ENCODE assay signal across 8 cellular contexts in the genomic region with DNA sequence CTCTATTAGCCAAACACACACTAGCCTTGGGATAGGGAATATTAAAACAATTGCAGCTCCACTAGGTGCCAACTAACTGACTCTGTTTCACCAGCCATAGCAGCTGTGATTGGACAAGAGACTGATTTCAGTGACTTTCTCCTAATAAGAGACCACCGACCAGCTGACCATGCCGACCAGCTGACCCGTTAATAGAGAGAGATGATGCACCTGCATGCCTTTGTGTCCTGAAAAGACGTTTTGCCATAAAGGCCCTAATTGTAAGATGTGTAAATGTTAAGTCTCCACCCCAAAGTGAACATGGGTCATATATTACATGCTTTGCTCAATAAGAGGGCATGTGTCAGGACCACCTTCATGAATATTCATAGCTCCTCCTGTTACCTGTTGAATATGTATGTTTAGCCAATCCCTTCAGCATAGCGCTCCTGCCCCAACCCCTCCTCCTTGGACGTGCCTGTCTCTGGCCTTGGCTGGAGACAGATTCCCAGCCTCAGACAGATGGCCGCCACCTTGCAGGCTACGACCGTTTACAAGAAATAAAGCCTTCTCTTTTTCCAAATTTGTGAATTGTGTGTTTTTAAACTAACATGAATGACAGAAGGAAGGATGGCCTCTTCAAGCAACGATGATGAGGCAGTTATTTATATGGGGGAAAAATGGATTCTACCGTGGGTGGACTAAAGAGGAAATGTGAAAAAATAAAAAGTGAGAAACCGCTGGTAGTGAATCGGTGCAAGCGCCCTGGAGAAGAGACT. TPM values are rescaled to one million over a fixed set of nuclear protein-coding genes. Genes with fewer than 3 reads are reported as not detected.
A peak's percentile ranks its signal among the peaks of the same experiment; 100 is the strongest.
DNase-seq lines count a peak whose midpoint lies in the region; ATAC-seq and TF ChIP-seq lines count a peak whose summit lies in the region.

No MANE protein-coding gene starts in this region.

- H3K36me3 Mint-ChIP-seq in activated naive CD4-positive, alpha-beta T cell treated with anti-CD3 and anti-CD28 coated beads, Interleukin-2, amount 10 ng/mL, durations not matched to agents 7 days and 5 days = peaks cover 51% of the 10 kb centered on the region
- peaks cover 24% of the 10 kb centered on the region for H3K36me3 Mint-ChIP-seq in WTC11
- H3K36me3 Mint-ChIP-seq in glutamatergic neuron (ENCODE audit: unreplicated experiment) = no peaks in the 10 kb centered on the region

- no peaks in the 10 kb centered on the region for H3K27me3 Mint-ChIP-seq in activated naive CD4-positive, alpha-beta T cell treated with anti-CD3 and anti-CD28 coated beads, Interleukin-2, amount 10 ng/mL, durations not matched to agents 7 days and 5 days
- H3K27me3 Mint-ChIP-seq in WTC11 (ENCODE audit: low read depth) = no peaks in the 10 kb centered on the region
- H3K27me3 Mint-ChIP-seq in glutamatergic neuron (ENCODE audit: unreplicated experiment) = peaks cover 13% of the 10 kb centered on the region

- peak overlapping the region; percentile 94 for H3K27ac Mint-ChIP-seq in activated naive CD4-positive, alpha-beta T cell treated with anti-CD3 and anti-CD28 coated beads, Interleukin-2, amount 10 ng/mL, durations not matched to agents 7 days and 5 days
- H3K27ac Mint-ChIP-seq in WTC11 (peak overlapping the region; percentile 97), glutamatergic neuron (ENCODE audit: unreplicated experiment) (peak overlapping the region; percentile 98)

- 38% methylated on average over 14 of the region's 14 CpGs for WGBS in prostate gland

- H3K9me3 ChIP-seq in prostate gland = no peaks in the 10 kb centered on the region

- no peaks in the 10 kb centered on the region for H3K36me3 ChIP-seq in prostate gland

- H3K4me1 ChIP-seq in prostate gland (replicated peaks) = peaks cover 18% of the 10 kb centered on the region

- DNase-seq in activated naive CD4-positive, alpha-beta T cell treated with anti-CD3 and anti-CD28 coated beads, Interleukin-2, amount 10 ng/mL, durations not matched to agents 7 days and 5 days = no peak
- no peak for DNase-seq in activated naive CD4-positive, alpha-beta T cell (lab: John Stamatoyannopoulos, UW)
- DNase-seq in WTC11 (ENCODE audit: low spot score) (peak; percentile 62), glutamatergic neuron (peak; percentile 77), prostate gland (ENCODE audit: low spot score) (no peak), T1000 (lab: John Stamatoyannopoulos, UW) (no peak)

- ATAC-seq in WTC11 (peak; percentile 12), GM18873 (IDR thresholded peaks at IDR 0.05; ENCODE audit: low FRiP score, unreplicated experiment) (no peak)
- ATAC-seq in activated CD4-positive, CD25-positive, alpha-beta regulatory T cell treated with anti-CD3 and anti-CD28 coated beads, Interleukin-2, amount 50 U/mL, for 24 hours = no peak

- intact Hi-C loops in prostate gland (cut with DNase I) = no loop called here

- H3K4me3 Mint-ChIP-seq in activated naive CD4-positive, alpha-beta T cell treated with anti-CD3 and anti-CD28 coated beads, Interleukin-2, amount 10 ng/mL, durations not matched to agents 7 days and 5 days = peak overlapping the region; percentile 95
- H3K4me3 Mint-ChIP-seq in WTC11 = peak overlapping the region; percentile 88
- peak overlapping the region; percentile 89 for H3K4me3 Mint-ChIP-seq in glutamatergic neuron (ENCODE audit: unreplicated experiment)

- H3K4me1 Mint-ChIP-seq in activated naive CD4-positive, alpha-beta T cell treated with anti-CD3 and anti-CD28 coated beads, Interleukin-2, amount 10 ng/mL, durations not matched to agents 7 days and 5 days = peaks cover 71% of the 10 kb centered on the region
- H3K4me1 Mint-ChIP-seq in WTC11 = peaks cover 43% of the 10 kb centered on the region
- peaks cover 35% of the 10 kb centered on the region for H3K4me1 Mint-ChIP-seq in glutamatergic neuron (ENCODE audit: low read depth, unreplicated experiment)

- POLR2A ChIA-PET in WTC11 (lab: Charles Lee) = interaction anchor here (0.7 kb wide), 1 partner anchor 27 kb away, joined by 3 read pairs; no protein-coding TSS in a partner anchor

- H3K4me3 ChIP-seq in prostate gland = peak overlapping the region; percentile 58 to 85

- peak overlapping the region; percentile 78 to 86 for H3K27ac ChIP-seq in prostate gland

- no peaks in the 10 kb centered on the region for H3K27me3 ChIP-seq in prostate gland (replicated peaks; ENCODE audit: insufficient read depth)

- CTCF ChIA-PET in activated naive CD4-positive, alpha-beta T cell treated with anti-CD3 and anti-CD28 coated beads, Interleukin-2, amount 10 ng/mL, durations not matched to agents 7 days and 5 days (lab: Charles Lee) = interaction anchor here (0.9 kb wide), 1 partner anchor 476 kb away, joined by 3 read pairs; no protein-coding TSS in a partner anchor
- CTCF ChIA-PET in WTC11 (lab: Charles Lee) = interaction anchor here (1.1 to 2.9 kb wide), 4 partner anchors 14 to 365 kb away, joined by 3 to 16 read pairs (median 6); no protein-coding TSS in a partner anchor

- TF ChIP-seq CTCF in WTC11 (IDR thresholded peaks at IDR 0.05) (no peak), glutamatergic neuron (IDR thresholded peaks at IDR 0.05; ENCODE audit: partially characterized antibody, unreplicated experiment) (no peak), prostate gland (IDR thresholded peaks at IDR 0.05) (no peak)

- TF ChIP-seq POLR2A in prostate gland (IDR thresholded peaks at IDR 0.05) = no peak

- H3K9me3 Mint-ChIP-seq in activated naive CD4-positive, alpha-beta T cell treated with anti-CD3 and anti-CD28 coated beads, Interleukin-2, amount 10 ng/mL, durations not matched to agents 7 days and 5 days = peaks cover 3% of the 10 kb centered on the region
- no peaks in the 10 kb centered on the region for H3K9me3 Mint-ChIP-seq in WTC11
- peaks cover 12% of the 10 kb centered on the region for H3K9me3 Mint-ChIP-seq in glutamatergic neuron (ENCODE audit: unreplicated experiment)

TF ChIP-seq in WTC11, 78 proteins besides CTCF, POLR2A, EP300 and RAD21:
- no peak for TF ChIP-seq JAZF1 (CRISPR knock-in tag; IDR thresholded peaks at IDR 0.05)
- TF ChIP-seq, protein P1, sequence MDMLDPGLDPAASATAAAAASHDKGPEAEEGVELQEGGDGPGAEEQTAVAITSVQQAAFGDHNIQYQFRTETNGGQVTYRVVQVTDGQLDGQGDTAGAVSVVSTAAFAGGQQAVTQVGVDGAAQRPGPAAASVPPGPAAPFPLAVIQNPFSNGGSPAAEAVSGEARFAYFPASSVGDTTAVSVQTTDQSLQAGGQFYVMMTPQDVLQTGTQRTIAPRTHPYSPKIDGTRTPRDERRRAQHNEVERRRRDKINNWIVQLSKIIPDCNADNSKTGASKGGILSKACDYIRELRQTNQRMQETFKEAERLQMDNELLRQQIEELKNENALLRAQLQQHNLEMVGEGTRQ (CRISPR knock-in tag; IDR thresholded peaks at IDR 0.05) = peak; percentile 15; the same call in 1 of the 2 replicates

RNA-seq across cellular contexts. Expression of a gene that starts 1.2 kb away (rescaled TPM):
- total RNA-seq in WTC11 (2021) (43.4 to 45.6 TPM (median 45.1 TPM) in 3 replicates), glutamatergic neuron (ENCODE audit: unreplicated experiment) (78.2 TPM), prostate gland (10 to 100 TPM; 56.6 to 80.2 TPM)

RNA-seq across cellular contexts. Expression of a gene that starts 3.6 kb away (rescaled TPM):
- 104 to 120 TPM (median 120 TPM) in 3 replicates for total RNA-seq in WTC11 (2021)
- 145 TPM for total RNA-seq in glutamatergic neuron (ENCODE audit: unreplicated experiment)
- total RNA-seq in prostate gland = 10 to 100 TPM; 29.5 to 93.9 TPM

Comparison
In these comparisons a context has a peak if more than half of its experiments do, and no peak if none do; other contexts are left out.
1. DNase-seq: peak in WTC11 (single experiment) and glutamatergic neuron (single experiment); none in activated naive CD4-positive, alpha-beta T cell treated with anti-CD3 and anti-CD28 coated beads, Interleukin-2, amount 10 ng/mL, durations not matched to agents 7 days and 5 days (single experiment), activated naive CD4-positive, alpha-beta T cell (0 of 4), prostate gland (single experiment) and T1000 (single experiment).
2. Peak in every context shown above with its lines, with median percentiles within 50 percentile points of each other: H3K27ac Mint-ChIP-seq and H3K4me3 Mint-ChIP-seq.